11 cellular contexts compared by ENCODE assay signal in the genomic region with DNA sequence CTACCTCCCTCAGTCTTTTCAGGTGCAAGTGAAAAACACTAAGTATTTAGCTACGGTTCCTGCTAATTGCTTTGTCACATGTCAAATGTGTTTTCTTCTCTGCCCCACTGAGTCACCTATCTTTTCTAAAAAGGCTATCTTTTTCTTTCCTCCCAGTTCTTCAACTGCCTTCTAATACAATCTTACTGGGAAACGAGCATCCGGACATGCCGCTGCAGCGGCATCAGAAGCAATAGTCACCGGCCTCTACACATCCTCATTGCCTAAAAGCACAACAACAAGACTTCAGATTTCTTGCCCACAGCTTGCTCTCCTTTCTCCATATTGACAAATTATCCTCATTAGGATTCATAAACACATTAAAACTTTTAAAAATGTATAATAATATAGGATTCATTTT. TPM values are rescaled to one million over a fixed set of nuclear protein-coding genes. Genes with fewer than 3 reads are reported as not detected.
DNase-seq lines count a peak whose midpoint lies in the region; ATAC-seq and TF ChIP-seq lines count a peak whose summit lies in the region.
"Had no signal": no experiment of that assay in that cellular context is flagged by ENCODE, and none has a peak within 500 bp of the region (broad histone marks: within the 10 kb centered on the region; RNA-seq: fewer than 3 reads in every experiment).

No MANE protein-coding gene starts in this region.

- no peak overlapping the region for H2BK5ac ChIP-seq in mesenchymal stem cell (ENCODE audit: low read depth, low read length, poor library complexity, severe bottlenecking)

- H3K23ac ChIP-seq in mesenchymal stem cell (ENCODE audit: low read length in 2 of 2): no peak overlapping the region

- H3K36me3 Mint-ChIP-seq in type B pancreatic cell: peaks cover 21% of the 10 kb centered on the region
- H3K36me3 Mint-ChIP-seq: activated naive CD8-positive, alpha-beta T cell had no signal

- WGBS in mesenchymal stem cell: 10% methylated on average over 6 of the region's 6 CpGs

- H3K14ac ChIP-seq in mesenchymal stem cell (ENCODE audit: low read length in 2 of 2): no peak overlapping the region

- intact Hi-C loops in left ventricle myocardium inferior (cut with micrococcal nuclease) (loop anchor here (5.0 kb wide), 1 partner anchor 152 kb away; no protein-coding TSS in a partner anchor), Right ventricle myocardium inferior (cut with DNase I) (loop anchor here (5.0 kb wide), 1 partner anchor 1572 kb away; no protein-coding TSS in a partner anchor), breast epithelium (cut with DNase I; ENCODE audit: low total_unique reads) (loop anchor here (5.0 kb wide), 1 partner anchor 642 kb away; no protein-coding TSS in a partner anchor), left colon (cut with DNase I, micrococcal nuclease) (no loop called here)

- TF ChIP-seq CTCF in left ventricle myocardium inferior (IDR thresholded peaks at IDR 0.05; ENCODE audit: borderline replicate concordance): no peak
- no peak for TF ChIP-seq CTCF in breast epithelium (IDR thresholded peaks at IDR 0.05)
- no peak for TF ChIP-seq CTCF in type B pancreatic cell (conservative IDR thresholded peaks at IDR 0.05)

- peak overlapping the region; percentile 87 for H3K4me3 ChIP-seq in left ventricle myocardium inferior
- peak overlapping the region; percentile 69 to 80 (median 79) for H3K4me3 ChIP-seq in breast epithelium
- H3K4me3 ChIP-seq in mesenchymal stem cell (ENCODE audit: insufficient read depth in 1 of 2, low read depth in 1 of 2, low read length in 2 of 2): peak overlapping the region in 1 of 2 experiments; percentile 92

- H4K91ac ChIP-seq in mesenchymal stem cell (ENCODE audit: low read length): no peak overlapping the region

- peaks cover 7% of the 10 kb centered on the region for H3K27me3 Mint-ChIP-seq in type B pancreatic cell

- no peak overlapping the region for H2BK12ac ChIP-seq in mesenchymal stem cell (ENCODE audit: low read length in 2 of 2)

- H3K27ac ChIP-seq in left ventricle myocardium inferior (replicated peaks) (no peak overlapping the region), breast epithelium (no peak overlapping the region), mesenchymal stem cell (ENCODE audit: low read length, poor library complexity, severe bottlenecking) (no peak overlapping the region)

- H3K4ac ChIP-seq in mesenchymal stem cell (ENCODE audit: low read depth in 1 of 2, low read length in 2 of 2): no peak overlapping the region

- H2BK15ac ChIP-seq in mesenchymal stem cell (ENCODE audit: low read depth, poor library complexity, severe bottlenecking): no peak overlapping the region

- peaks cover 81% of the 10 kb centered on the region for H3K4me1 ChIP-seq in left ventricle myocardium inferior
- no peaks in the 10 kb centered on the region for H3K4me1 ChIP-seq in breast epithelium
- peaks cover 2% of the 10 kb centered on the region for H3K4me1 ChIP-seq in mesenchymal stem cell (ENCODE audit: control insufficient read depth, insufficient read depth, low read depth, low read length)

- no peaks in the 10 kb centered on the region for H3K27me3 ChIP-seq in left ventricle myocardium inferior (ENCODE audit: low read depth)
- H3K27me3 ChIP-seq in breast epithelium: no peaks in the 10 kb centered on the region
- H3K27me3 ChIP-seq in mesenchymal stem cell (ENCODE audit: control insufficient read depth in 1 of 2, insufficient read depth in 1 of 2, low read length in 2 of 2): no peaks in the 10 kb centered on the region

- DNase-seq in left ventricle myocardium inferior: no peak
- DNase-seq in Right ventricle myocardium inferior (ENCODE audit: missing footprints): no peak
- no peak for DNase-seq in breast epithelium (ENCODE audit: low spot score in 2 of 2)
- DNase-seq in mesenchymal stem cell: peak; percentile 33
- no peak for DNase-seq in type B pancreatic cell (ENCODE audit: extremely low spot score, unreplicated experiment)
- no peak for DNase-seq in left colon
- DNase-seq in NCI-H2196 treated with DMSO at 0.1 percent for 48 hours (lab: John Stamatoyannopoulos, UW; ENCODE audit: unreplicated experiment): no peak
- DNase-seq in NCI-H1930 (lab: John Stamatoyannopoulos, UW): no peak
- DNase-seq: NCI-H187 treated with DMSO at 0.1 percent for 48 hours, T-helper 9 cell had no signal

- H3K4me1 Mint-ChIP-seq in type B pancreatic cell (ENCODE audit: unreplicated experiment): peaks cover 22% of the 10 kb centered on the region

- no peak overlapping the region for H3K27ac Mint-ChIP-seq in type B pancreatic cell
- H3K27ac Mint-ChIP-seq: activated naive CD8-positive, alpha-beta T cell had no signal

- no peak for ATAC-seq in Right ventricle myocardium inferior
- ATAC-seq in left colon: no peak

- H2AK5ac ChIP-seq in mesenchymal stem cell (ENCODE audit: low read length, severe bottlenecking): no peak overlapping the region

- peak overlapping the region; percentile 97 for H3K4me2 ChIP-seq in mesenchymal stem cell (ENCODE audit: low read length, poor library complexity, severe bottlenecking)

- H3K9me3 Mint-ChIP-seq in type B pancreatic cell: no peaks in the 10 kb centered on the region

- no peak overlapping the region for H3K18ac ChIP-seq in mesenchymal stem cell (ENCODE audit: low read depth in 1 of 2, low read length in 2 of 2)

- H3K4me3 Mint-ChIP-seq in type B pancreatic cell: no peak overlapping the region
- H3K4me3 Mint-ChIP-seq: activated naive CD8-positive, alpha-beta T cell had no signal

- H2BK120ac ChIP-seq in mesenchymal stem cell (ENCODE audit: low read depth, low read length): no peak overlapping the region

- H2AFZ ChIP-seq in mesenchymal stem cell (ENCODE audit: low read depth, low read length): no peak overlapping the region

- peaks cover 10% of the 10 kb centered on the region for H3K79me1 ChIP-seq in mesenchymal stem cell (replicated peaks; ENCODE audit: low read length, poor library complexity, severe bottlenecking)

- no peak overlapping the region for H4K8ac ChIP-seq in mesenchymal stem cell (ENCODE audit: low read length)

- no peak for TF ChIP-seq POLR2A in breast epithelium (IDR thresholded peaks at IDR 0.05)

- no peaks in the 10 kb centered on the region for H3K36me3 ChIP-seq in left ventricle myocardium inferior
- H3K36me3 ChIP-seq in breast epithelium: no peaks in the 10 kb centered on the region
- H3K36me3 ChIP-seq in mesenchymal stem cell (ENCODE audit: control insufficient read depth in 1 of 2, insufficient read depth in 2 of 2, low read depth in 1 of 2, low read length in 2 of 2): no peaks in the 10 kb centered on the region

- peak overlapping the region; percentile 84 for H3K9ac ChIP-seq in mesenchymal stem cell (ENCODE audit: low read length)

- H3K9me3 ChIP-seq in left ventricle myocardium inferior (replicated peaks) (no peaks in the 10 kb centered on the region), breast epithelium (no peaks in the 10 kb centered on the region), mesenchymal stem cell (ENCODE audit: control insufficient read depth, low read length) (no peaks in the 10 kb centered on the region)

RNA-seq across cellular contexts. Expression of a gene that starts 1.2 kb away (rescaled TPM):
- 14.7 TPM for total RNA-seq in left ventricle myocardium inferior
- 9.9 TPM for total RNA-seq in Right ventricle myocardium inferior
- total RNA-seq in breast epithelium: 10 to 100 TPM in 1 of 3 donors, 1 to 10 TPM in 1, under 1 TPM in 1; 0.98 to 26.7 (median 3.7) TPM
- 3.8 TPM for polyA plus RNA-seq in mesenchymal stem cell (2013, experiment 1 of 2)
- polyA plus RNA-seq in mesenchymal stem cell (2013, experiment 2 of 2): 4.1 TPM
- 12.8 and 20.2 TPM in 2 replicates for total RNA-seq in type B pancreatic cell (ENCODE audit: low replicate concordance)
- total RNA-seq in left colon: 1 to 10 TPM in 1 of 2 donors, under 1 TPM in 1; 0.61 to 1.4 TPM

Comparison
In these comparisons a context has a peak if more than half of its experiments do, and no peak if none do; other contexts are left out.
1. intact Hi-C loops: an anchor here in left ventricle myocardium inferior (5.0 kb wide), Right ventricle myocardium inferior (5.0 kb wide) and breast epithelium (5.0 kb wide); none called in left colon.